8 cellular contexts compared by ENCODE assay signal in the genomic region with DNA sequence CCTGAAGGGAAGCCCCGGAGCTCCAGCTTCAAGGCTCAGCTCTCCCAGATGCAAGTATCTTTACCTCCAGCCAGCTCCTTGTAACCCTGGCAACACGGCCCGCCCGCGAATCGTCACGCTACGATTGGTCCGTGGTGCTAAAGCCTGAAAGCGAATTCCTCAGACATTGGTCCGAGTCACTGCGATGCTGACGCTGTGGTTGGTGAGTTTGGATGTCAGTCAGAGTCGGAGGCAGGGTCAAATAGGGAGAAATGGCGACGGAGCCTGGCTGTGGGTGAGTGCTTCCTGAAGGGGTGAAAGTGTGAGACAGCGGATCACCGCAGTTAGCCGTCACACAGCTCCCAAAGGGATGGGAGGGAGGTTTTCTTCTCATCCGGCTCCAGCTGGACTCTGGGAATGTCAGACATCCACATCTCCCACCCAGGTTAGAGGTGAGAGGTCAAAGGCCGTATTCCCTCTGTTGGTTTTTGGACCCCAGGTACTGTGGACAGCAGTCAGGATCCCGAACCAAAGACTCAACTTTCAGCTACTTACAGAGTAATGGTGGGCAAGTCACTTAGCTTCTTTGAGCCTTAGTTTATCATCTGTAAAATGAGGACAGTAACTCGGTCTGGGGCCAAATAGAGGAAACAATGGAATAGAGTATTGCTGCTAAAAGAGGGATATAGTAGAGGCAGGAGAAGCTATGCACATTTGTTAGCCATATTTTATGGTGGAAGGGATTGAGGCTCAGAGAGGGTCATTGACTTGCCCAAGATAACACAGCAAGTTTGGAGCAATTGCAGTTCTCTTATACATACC.
DNase-seq lines count a peak whose midpoint lies in the region; ATAC-seq lines count a peak whose summit lies in the region.

A gene (plus strand): TSS at position 240 of the 801 bp plus-strand sequence. CDS start 1,366 bp downstream, outside the sequence.

- DNase-seq in AG20443 (ENCODE audit: low spot score) (peak; percentile 98), NCI-H446 (lab: John Stamatoyannopoulos, UW) (peak; percentile 99), cerebellar nuclear complex (lab: John Stamatoyannopoulos, UW) (peak; percentile 91 to 97), islet precursor cell (peak; percentile 100)
- peak; percentile 98 for DNase-seq in stimulated activated CD4-positive, alpha-beta T cell treated with anti-CD3 and anti-CD28 coated beads, Interleukin-12 subunit alpha, Interleukin-12 subunit beta, amount 100 ng/mL, for 4 hours

- peak; percentile 97 for ATAC-seq in GM19043 (IDR thresholded peaks at IDR 0.05; ENCODE audit: low read depth, unreplicated experiment)
- ATAC-seq in HG03354 (IDR thresholded peaks at IDR 0.05; ENCODE audit: poor library complexity, severe bottlenecking, unreplicated experiment): peak; percentile 99
- ATAC-seq in activated CD4-positive, CD25-positive, alpha-beta regulatory T cell treated with anti-CD3 and anti-CD28 coated beads, Interleukin-2, amount 50 U/mL, for 24 hours: peak; percentile 96 to 97

Comparison
In these comparisons a context has a peak if more than half of its experiments do, and no peak if none do; other contexts are left out.
1. Peak in every context shown above with its lines: DNase-seq and ATAC-seq.